Comparison of ENCODE assay signal across 23 cellular contexts in the genomic region with DNA sequence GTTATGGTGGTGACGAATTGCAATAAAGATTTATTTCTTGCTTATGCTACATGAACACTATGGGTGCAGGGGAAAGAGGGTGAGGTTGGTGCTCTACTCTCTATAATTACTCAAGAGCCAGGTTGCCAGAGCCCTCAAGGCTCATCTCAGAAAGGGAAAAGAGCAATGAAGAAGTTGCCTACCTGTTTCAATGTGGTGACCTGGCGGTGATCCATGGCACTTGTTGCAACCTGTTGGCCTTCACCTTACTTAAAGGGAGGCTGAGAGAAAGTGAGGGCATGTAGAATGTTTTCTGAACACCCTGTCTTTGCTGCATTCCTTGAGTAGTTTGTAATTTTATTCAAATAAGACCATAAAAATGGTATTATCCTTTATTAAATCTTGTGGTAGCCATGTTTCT.
DNase-seq lines count a peak whose midpoint lies in the region; ATAC-seq and TF ChIP-seq lines count a peak whose summit lies in the region.
"Had no signal": no experiment of that assay in that cellular context is flagged by ENCODE, and none has a peak within 500 bp of the region (broad histone marks: within the 10 kb centered on the region; RNA-seq: fewer than 3 reads in every experiment).

No MANE protein-coding gene starts in this region.

- H3K4me1 ChIP-seq in HEK293 (ENCODE audit: control insufficient read depth, insufficient read depth, low read length) = no peaks in the 10 kb centered on the region; the same call in 1 of the 2 replicates
- H3K4me1 ChIP-seq: A549, BE2C had no signal

- TF ChIP-seq CTCF in HEK293 (tag by site-specific recombination; IDR thresholded peaks at IDR 0.05) (no peak), epithelial cell of esophagus (IDR thresholded peaks at IDR 0.05; ENCODE audit: insufficient read depth, low read depth, low read length, missing control alignments) (no peak)

- no peak for ATAC-seq in Right ventricle myocardium inferior
- ATAC-seq: A549, GM12878, HCT116 had no signal

- H3K4me3 ChIP-seq in HEK293 (ENCODE audit: low read depth, low read length) = no peak overlapping the region
- no peak overlapping the region for H3K4me3 ChIP-seq in SK-N-MC
- no peak overlapping the region for H3K4me3 ChIP-seq in epithelial cell of esophagus (ENCODE audit: low read length)
- H3K4me3 ChIP-seq: A549; BLaER1 treated with 17β-estradiol and CSF1 and Interleukin-3, amounts not matched to agents 10 nM and 100 nM; GM12878; GM23248 had no signal

- POLR2A ChIA-PET in HEK293 (lab: Yijun Ruan, JAX) = no interaction called here

- H3K9me3 ChIP-seq in HEK293 (ENCODE audit: control insufficient read depth, insufficient read depth, low read depth, low read length) = no peaks in the 10 kb centered on the region
- no peaks in the 10 kb centered on the region for H3K9me3 ChIP-seq in SK-N-MC (ENCODE audit: low read depth, low read length)
- H3K9me3 ChIP-seq: A549; BE2C; BLaER1 treated with 17β-estradiol and CSF1 and Interleukin-3, amounts not matched to agents 10 nM and 100 nM had no signal

- no peak overlapping the region for H3K27ac ChIP-seq in HEK293 (ENCODE audit: extremely low read depth, low read depth, low read length)
- H3K27ac ChIP-seq in SK-N-MC = peak overlapping the region; percentile 83; the same call in 1 of the 2 replicates
- H3K27ac ChIP-seq: A549; BLaER1 treated with 17β-estradiol and CSF1 and Interleukin-3, amounts not matched to agents 10 nM and 100 nM; GM23248 had no signal

- no peak overlapping the region for H3K9ac ChIP-seq in SK-N-MC (ENCODE audit: insufficient read length)
- H3K9ac ChIP-seq: BLaER1 treated with 17β-estradiol and CSF1 and Interleukin-3, amounts not matched to agents 10 nM and 100 nM; GM23248 had no signal

- no peak for DNase-seq in SK-N-MC (ENCODE audit: low read depth, low spot score)
- peak; percentile 43 for DNase-seq in epithelial cell of esophagus (ENCODE audit: low read depth)
- DNase-seq in GOT3 (lab: John Stamatoyannopoulos, UW) = no peak
- DNase-seq in Right ventricle myocardium inferior (ENCODE audit: missing footprints) = no peak
- DNase-seq in HPDE6-E6E7 (ENCODE audit: extremely low spot score) = no peak
- DNase-seq: 8988T; ACHN; AML-193; BE2C; CD4-positive, alpha-beta T cell; CD8-positive, alpha-beta memory T cell; DMS 273 treated with DMSO at 0.1 percent for 48 hours; DMS79; EL; GDM1; H9; HFFc6 had no signal

- intact Hi-C loops in Right ventricle myocardium inferior (cut with DNase I) = no loop called here

- CTCF ChIA-PET in HEK293 (lab: Yijun Ruan, JAX) = no interaction called here

- H3K36me3 ChIP-seq in HEK293 (ENCODE audit: control insufficient read depth in 2 of 2, insufficient read depth in 1 of 2, low read length in 2 of 2) = no peaks in the 10 kb centered on the region
- H3K36me3 ChIP-seq in SK-N-MC (ENCODE audit: insufficient read depth, low read length) = no peaks in the 10 kb centered on the region
- H3K36me3 ChIP-seq: BE2C; BLaER1 treated with 17β-estradiol and CSF1 and Interleukin-3, amounts not matched to agents 10 nM and 100 nM had no signal

TF ChIP-seq in HEK293, 187 proteins besides CTCF, POLR2A, EP300 and RAD21:
- TF ChIP-seq ZNF555 (tag by site-specific recombination; conservative IDR thresholded peaks at IDR 0.05) (no peak), ZNF501 (tag by site-specific recombination; IDR thresholded peaks at IDR 0.05) (no peak), ZNF16 (tag by site-specific recombination; IDR thresholded peaks at IDR 0.05; ENCODE audit: low read depth) (no peak), ATF2 (tag by site-specific recombination; IDR thresholded peaks at IDR 0.05; ENCODE audit: low read depth) (no peak), HOXC10 (CRISPR knock-in tag; IDR thresholded peaks at IDR 0.05) (no peak), SCRT2 (tag by site-specific recombination; IDR thresholded peaks at IDR 0.05) (0 out of 2 replicates have a peak, but pooled peaks have one; percentile 40)
